In genomic region chr4:135243960-135244561, GRCh38 we compare ENCODE assay signal across 16 cellular contexts.
A peak's percentile ranks its signal among the peaks of the same experiment; 100 is the strongest.
DNase-seq lines count a peak whose midpoint lies in the region; ATAC-seq and TF ChIP-seq lines count a peak whose summit lies in the region.
"Had no signal": no experiment of that assay in that cellular context is flagged by ENCODE, and none has a peak within 500 bp of the region (broad histone marks: within the 10 kb centered on the region; RNA-seq: fewer than 3 reads in every experiment).

No MANE protein-coding gene starts in this region.

- POLR2A ChIA-PET in BJ (lab: Charles Lee) = no interaction called here
- POLR2A ChIA-PET in WTC11 (lab: Charles Lee) = no interaction called here

- no peaks in the 10 kb centered on the region for H3K27me3 ChIP-seq in BJ (ENCODE audit: control insufficient read depth, insufficient read depth, low read length)
- H3K27me3 ChIP-seq: adrenal gland had no signal

- H3K4me3 ChIP-seq in BJ (ENCODE audit: low read depth, low read length) = no peak overlapping the region
- H3K4me3 ChIP-seq: adrenal gland had no signal

- H3K4me1 Mint-ChIP-seq in WTC11 = peaks cover 22% of the 10 kb centered on the region
- H3K4me1 Mint-ChIP-seq: IgD-negative memory B cell had no signal

- peak overlapping the region; percentile 60 for H3K27ac Mint-ChIP-seq in WTC11
- H3K27ac Mint-ChIP-seq: IgD-negative memory B cell had no signal

- in situ Hi-C loops in KBM-7 (cut with MboI; ENCODE audit: low pct_unique_long_range_greater_than_20kb, low sequenced_read_pairs) = no loop called here

- CTCF ChIA-PET in BJ (lab: Yijun Ruan, JAX) (no interaction called here), WTC11 (lab: Charles Lee) (interaction anchor here (0.5 to 0.6 kb wide), 2 partner anchors 21 to 1190 kb away, joined by 3 read pairs; no protein-coding TSS in a partner anchor)

- H3K27me3 Mint-ChIP-seq in WTC11 (ENCODE audit: low read depth) = no peaks in the 10 kb centered on the region; the same call in 1 of the 2 replicates
- H3K27me3 Mint-ChIP-seq: IgD-negative memory B cell had no signal

- H3K36me3 ChIP-seq in BJ (ENCODE audit: control insufficient read depth, insufficient read depth, low read length) = no peaks in the 10 kb centered on the region
- H3K36me3 ChIP-seq: adrenal gland had no signal

- DNase-seq in BJ (ENCODE audit: low read depth) (peak; percentile 83), HS-5 (ENCODE audit: low read depth) (peak; percentile 42), WTC11 (ENCODE audit: low spot score) (no peak), iris pigment epithelial cell (ENCODE audit: low read depth) (peak; percentile 11), globus pallidus (ENCODE audit: low spot score) (no peak), KBM-7 (no peak)
- DNase-seq in activated CD8-positive, alpha-beta memory T cell treated with anti-CD3 and anti-CD28 coated beads, Interleukin-2, amount 50 U/mL, for 48 hours = no peak
- DNase-seq: adrenal gland, cerebellar nuclear complex, NCI-H2081, NCI-H748 treated with DMSO at 0.1 percent for 48 hours, RPMI8226, T-helper 1 cell had no signal

- H3K36me3 Mint-ChIP-seq in WTC11 = no peaks in the 10 kb centered on the region

- no peak for ATAC-seq in WTC11
- ATAC-seq in activated CD4-positive, CD25-positive, alpha-beta regulatory T cell treated with anti-CD3 and anti-CD28 coated beads, Interleukin-2, amount 50 U/mL, for 24 hours = no peak

- H3K4me3 Mint-ChIP-seq in WTC11 = no peak overlapping the region
- H3K4me3 Mint-ChIP-seq: IgD-negative memory B cell, neural crest cell had no signal

- TF ChIP-seq CTCF in BJ (IDR thresholded peaks at IDR 0.05; ENCODE audit: insufficient read depth, low read depth, low read length) (no peak), WTC11 (IDR thresholded peaks at IDR 0.05) (no peak)

- H3K9me3 Mint-ChIP-seq in WTC11 = no peaks in the 10 kb centered on the region
- H3K9me3 Mint-ChIP-seq: neural crest cell had no signal

TF ChIP-seq in WTC11, 78 proteins besides CTCF, POLR2A, EP300 and RAD21 (continues in another document):
- TF ChIP-seq GRHL2 (CRISPR knock-in tag; IDR thresholded peaks at IDR 0.05; ENCODE audit: insufficient replicate concordance, severe bottlenecking) (no peak), GTF2I (CRISPR knock-in tag; conservative IDR thresholded peaks at IDR 0.05) (no peak), FOXP4 (CRISPR knock-in tag; IDR thresholded peaks at IDR 0.05) (no peak), E2F4 (CRISPR knock-in tag; IDR thresholded peaks at IDR 0.05; ENCODE audit: borderline replicate concordance, low read depth) (no peak), AR (CRISPR knock-in tag; IDR thresholded peaks at IDR 0.05) (no peak), MXD4 (CRISPR knock-in tag; IDR thresholded peaks at IDR 0.05; ENCODE audit: borderline replicate concordance) (no peak), ESRRA (CRISPR knock-in tag; IDR thresholded peaks at IDR 0.05; ENCODE audit: borderline replicate concordance) (no peak), ZMAT4 (CRISPR knock-in tag; IDR thresholded peaks at IDR 0.05) (no peak), ATF2 (CRISPR knock-in tag; IDR thresholded peaks at IDR 0.05; ENCODE audit: borderline replicate concordance, low read depth) (no peak), FOXJ3 (CRISPR knock-in tag; IDR thresholded peaks at IDR 0.05; ENCODE audit: borderline replicate concordance) (no peak), ATF6 (CRISPR knock-in tag; IDR thresholded peaks at IDR 0.05) (no peak), IRF1 (CRISPR knock-in tag; IDR thresholded peaks at IDR 0.05) (no peak), ZNF121 (CRISPR knock-in tag; IDR thresholded peaks at IDR 0.05) (no peak)

Comparison
In these comparisons a context has a peak if more than half of its experiments do, and no peak if none do; other contexts are left out.
1. DNase-seq: peak in BJ (single experiment), HS-5 (single experiment) and iris pigment epithelial cell (single experiment); none in WTC11 (single experiment), activated CD8-positive, alpha-beta memory T cell treated with anti-CD3 and anti-CD28 coated beads, Interleukin-2, amount 50 U/mL, for 48 hours (single experiment), globus pallidus (single experiment) and KBM-7 (single experiment).